17 cellular contexts compared by ENCODE assay signal in genomic region chr1:34188418-34188817, GRCh38. TPM values are rescaled to one million over a fixed set of nuclear protein-coding genes. Genes with fewer than 3 reads are reported as not detected.
DNase-seq lines count a peak whose midpoint lies in the region; ATAC-seq and TF ChIP-seq lines count a peak whose summit lies in the region.
"Had no signal": no experiment of that assay in that cellular context is flagged by ENCODE, and none has a peak within 500 bp of the region (broad histone marks: within the 10 kb centered on the region; RNA-seq: fewer than 3 reads in every experiment).

No MANE protein-coding gene starts in this region.

- TF ChIP-seq CTCF in WTC11 (IDR thresholded peaks at IDR 0.05) = no peak

- DNase-seq in GM23248 (peak; percentile 15), Karpas-422 (peak; percentile 73), WTC11 (ENCODE audit: low spot score) (peak; percentile 64), iPS DF 6.9 (ENCODE audit: low read depth, low spot score) (peak; percentile 63), NCI-H2171 (lab: John Stamatoyannopoulos, UW) (no peak)
- no peak for DNase-seq in activated T-helper 2 cell treated with anti-CD3 and anti-CD28 coated beads, Interferon-gamma antibody, Interleukin-2, Interleukin-4, amounts not matched to agents 10 μg/mL and 5 μg/mL and 100 μg/mL, durations not matched to agents 14 hours and 24 hours and 36 hours (ENCODE audit: low spot score)
- DNase-seq: COR-L47, KG1, NCI-H1092 treated with DMSO at 0.1 percent for 48 hours, NCI-H1694 treated with DMSO at 0.1 percent for 48 hours, NCI-H774 had no signal

- H3K36me3 Mint-ChIP-seq in WTC11 = peaks cover 20% of the 10 kb centered on the region
- no peaks in the 10 kb centered on the region for H3K36me3 Mint-ChIP-seq in activated T-helper 2 cell treated with anti-CD3 and anti-CD28 coated beads, Interferon-gamma antibody, Interleukin-2, Interleukin-4, amounts not matched to agents 10 μg/mL and 5 μg/mL and 100 μg/mL, durations not matched to agents 14 hours and 24 hours and 36 hours (ENCODE audit: low read depth)
- H3K36me3 Mint-ChIP-seq: CD14-positive monocyte had no signal

- H3K4me3 ChIP-seq in GM23248 (no peak overlapping the region), Karpas-422 (ENCODE audit: low read length) (no peak overlapping the region; the same call in 1 of the 2 replicates), iPS DF 6.9 (ENCODE audit: low read length) (no peak overlapping the region)

- H3K9me3 Mint-ChIP-seq in WTC11 = peaks cover 17% of the 10 kb centered on the region
- H3K9me3 Mint-ChIP-seq in activated T-helper 2 cell treated with anti-CD3 and anti-CD28 coated beads, Interferon-gamma antibody, Interleukin-2, Interleukin-4, amounts not matched to agents 10 μg/mL and 5 μg/mL and 100 μg/mL, durations not matched to agents 14 hours and 24 hours and 36 hours = peaks cover 4% of the 10 kb centered on the region

- no peak overlapping the region for H2AFZ ChIP-seq in GM23248
- no peak overlapping the region for H2AFZ ChIP-seq in Karpas-422 (ENCODE audit: low read length)

- H3K79me2 ChIP-seq in GM23248 (ENCODE audit: insufficient read depth) (no peaks in the 10 kb centered on the region), Karpas-422 (ENCODE audit: low read length) (no peaks in the 10 kb centered on the region)

- peak overlapping the region; percentile 60 for H3K27ac Mint-ChIP-seq in WTC11
- no peak overlapping the region for H3K27ac Mint-ChIP-seq in activated T-helper 2 cell treated with anti-CD3 and anti-CD28 coated beads, Interferon-gamma antibody, Interleukin-2, Interleukin-4, amounts not matched to agents 10 μg/mL and 5 μg/mL and 100 μg/mL, durations not matched to agents 14 hours and 24 hours and 36 hours
- H3K27ac Mint-ChIP-seq: CD14-positive monocyte had no signal

- H3K9me2 ChIP-seq in GM23248 (ENCODE audit: insufficient read depth) = no peaks in the 10 kb centered on the region
- H3K9me2 ChIP-seq in Karpas-422 (replicated peaks; ENCODE audit: insufficient read depth, low read length) = no peaks in the 10 kb centered on the region

- H3K36me3 ChIP-seq in GM23248 (ENCODE audit: low read depth) (no peaks in the 10 kb centered on the region), Karpas-422 (ENCODE audit: insufficient read depth, low read length) (no peaks in the 10 kb centered on the region; the same call in 1 of the 2 replicates), iPS DF 6.9 (ENCODE audit: control insufficient read depth, insufficient read depth, low read length) (no peaks in the 10 kb centered on the region)

- in situ Hi-C loops in GM23248 (cut with MboI) = no loop called here

- CTCF ChIA-PET in WTC11 (lab: Charles Lee) = interaction anchor here (0.5 to 3.9 kb wide), 10 partner anchors 11 to 555 kb away, joined by 3 to 33 read pairs (median 4); partner anchors contain the start of genes C1orf94 and CSMD2

- peaks cover 37% of the 10 kb centered on the region for H3K27me3 ChIP-seq in GM23248 (replicated peaks; ENCODE audit: insufficient read depth)
- H3K27me3 ChIP-seq in Karpas-422 (ENCODE audit: low read length) = no peaks in the 10 kb centered on the region
- H3K27me3 ChIP-seq in iPS DF 6.9 (ENCODE audit: control insufficient read depth, insufficient read depth, low read length) = no peaks in the 10 kb centered on the region

- no peak overlapping the region for H3K27ac ChIP-seq in GM23248
- H3K27ac ChIP-seq in Karpas-422 (ENCODE audit: low read length) = peak overlapping the region; percentile 53; the same call in 1 of the 2 replicates
- H3K27ac ChIP-seq in iPS DF 6.9 (ENCODE audit: low read length) = no peak overlapping the region
- H3K27ac ChIP-seq: HL-60 had no signal

- H3K4me2 ChIP-seq in GM23248 (ENCODE audit: unreplicated experiment) (no peak overlapping the region), Karpas-422 (ENCODE audit: low read depth, low read length, poor library complexity, severe bottlenecking) (peak overlapping the region; percentile 49)

- ATAC-seq in WTC11 (peak; percentile 95), HG02588 (IDR thresholded peaks at IDR 0.05; ENCODE audit: unreplicated experiment) (no peak), HG03460 (IDR thresholded peaks at IDR 0.05; ENCODE audit: unreplicated experiment) (no peak)

- peak overlapping the region; percentile 6 for H3K4me3 Mint-ChIP-seq in WTC11
- H3K4me3 Mint-ChIP-seq in activated T-helper 2 cell treated with anti-CD3 and anti-CD28 coated beads, Interferon-gamma antibody, Interleukin-2, Interleukin-4, amounts not matched to agents 10 μg/mL and 5 μg/mL and 100 μg/mL, durations not matched to agents 14 hours and 24 hours and 36 hours (ENCODE audit: low read depth) = no peak overlapping the region
- H3K4me3 Mint-ChIP-seq: CD14-positive monocyte had no signal

- H4K20me1 ChIP-seq in GM23248 (ENCODE audit: insufficient read depth) (no peaks in the 10 kb centered on the region), Karpas-422 (ENCODE audit: insufficient read depth, low read depth, low read length) (no peaks in the 10 kb centered on the region)

- 4 to 9% methylated on average over 8 of the region's 8 CpGs for WGBS in GM23248 (ENCODE audit: low coverage in 1 of 2, low lambda C conversion rate in 2 of 2, missing lambda C conversion rate in 2 of 2), 2 experiments
- no CpG with 5 or more reads among the region's 8 CpGs for WGBS in iPS DF 6.9 (ENCODE audit: insufficient coverage, insufficient read length)

- H3F3A ChIP-seq in GM23248 (ENCODE audit: insufficient read depth) = no peaks in the 10 kb centered on the region

- H3K9ac ChIP-seq in GM23248 (no peak overlapping the region), Karpas-422 (ENCODE audit: low read length) (no peak overlapping the region)

- H3K4me1 Mint-ChIP-seq in WTC11 = peaks cover 67% of the 10 kb centered on the region
- H3K4me1 Mint-ChIP-seq in activated T-helper 2 cell treated with anti-CD3 and anti-CD28 coated beads, Interferon-gamma antibody, Interleukin-2, Interleukin-4, amounts not matched to agents 10 μg/mL and 5 μg/mL and 100 μg/mL, durations not matched to agents 14 hours and 24 hours and 36 hours (ENCODE audit: low read depth) = no peaks in the 10 kb centered on the region
- H3K4me1 Mint-ChIP-seq: CD14-positive monocyte had no signal

- intact Hi-C loops in activated T-helper 2 cell treated with anti-CD3 and anti-CD28 coated beads, Interferon-gamma antibody, Interleukin-2, Interleukin-4, amounts not matched to agents 10 μg/mL and 5 μg/mL and 100 μg/mL, durations not matched to agents 14 hours and 24 hours and 36 hours (cut with micrococcal nuclease) = no loop called here

- POLR2A ChIA-PET in WTC11 (lab: Charles Lee) = interaction anchor here (0.6 to 2.9 kb wide), 8 partner anchors 9 to 37 kb away, joined by 3 to 14 read pairs (median 3); partner anchors contain the start of genes C1orf94 and CSMD2

- H3K27me3 Mint-ChIP-seq in WTC11 (ENCODE audit: low read depth) = peaks cover 34% of the 10 kb centered on the region
- H3K27me3 Mint-ChIP-seq in activated T-helper 2 cell treated with anti-CD3 and anti-CD28 coated beads, Interferon-gamma antibody, Interleukin-2, Interleukin-4, amounts not matched to agents 10 μg/mL and 5 μg/mL and 100 μg/mL, durations not matched to agents 14 hours and 24 hours and 36 hours (ENCODE audit: low read depth) = peaks cover 3% of the 10 kb centered on the region

- H3K9me3 ChIP-seq in GM23248 (ENCODE audit: low read depth) = no peaks in the 10 kb centered on the region
- peaks cover 8% of the 10 kb centered on the region for H3K9me3 ChIP-seq in Karpas-422 (ENCODE audit: low read length)
- H3K9me3 ChIP-seq in iPS DF 6.9 (ENCODE audit: control insufficient read depth, insufficient read depth, low read length) = no peaks in the 10 kb centered on the region

- H3K4me1 ChIP-seq in GM23248 (ENCODE audit: insufficient read depth) (no peaks in the 10 kb centered on the region), Karpas-422 (ENCODE audit: low read length) (peaks cover 16% of the 10 kb centered on the region), iPS DF 6.9 (ENCODE audit: control insufficient read depth, insufficient read depth, low read length) (peaks cover 8% of the 10 kb centered on the region)

TF ChIP-seq in WTC11, 78 proteins besides CTCF, POLR2A, EP300 and RAD21 (continues in another document):
- TF ChIP-seq ZNF423 (CRISPR knock-in tag; IDR thresholded peaks at IDR 0.05) (peak; percentile 74), GTF2I (CRISPR knock-in tag; conservative IDR thresholded peaks at IDR 0.05) (0 out of 2 replicates have a peak, but pooled peaks have one; percentile 61), FOXK1 (CRISPR knock-in tag; IDR thresholded peaks at IDR 0.05) (peak; percentile 53; the same call in 1 of the 2 replicates), EMX1 (CRISPR knock-in tag; IDR thresholded peaks at IDR 0.05) (no peak), ETV6 (CRISPR knock-in tag; IDR thresholded peaks at IDR 0.05) (peak; percentile 75)

RNA-seq across cellular contexts. Expression of gene C1orf94, which starts 11.7 kb away (rescaled TPM):
- not detected in 2 replicates for total RNA-seq in GM23248 (2014; rRNA removed; shearing (Covaris generic))
- not detected in 2 replicates for polyA plus RNA-seq in GM23248 (2016; fragmentation: Nextera tagmentation; extraction: Ambion mirVana)
- total RNA-seq in Karpas-422 (2014; rRNA removed; shearing (Covaris generic); ENCODE audit: low replicate concordance) = not detected in 2 replicates
- total RNA-seq in WTC11 (2021) = 5.5 to 6.0 TPM (median 5.5 TPM) in 3 replicates
- not detected in 2 replicates for total RNA-seq in activated T-helper 2 cell treated with anti-CD3 and anti-CD28 coated beads, Interferon-gamma antibody, Interleukin-2, Interleukin-4, amounts not matched to agents 10 μg/mL and 5 μg/mL and 100 μg/mL, durations not matched to agents 14 hours and 24 hours and 36 hours
- total RNA-seq: H4, MCF 10A had no signal
- polyA plus RNA-seq: CD14-positive monocyte had no signal

RNA-seq across cellular contexts. Expression of gene CSMD2, which starts 23.4 kb away (rescaled TPM):
- total RNA-seq in GM23248 (2014; rRNA removed; shearing (Covaris generic)) = 7.1 and 10.4 TPM in 2 replicates
- 4.5 and 5.1 TPM in 2 replicates for polyA plus RNA-seq in GM23248 (2016; fragmentation: Nextera tagmentation; extraction: Ambion mirVana)
- 0.07 and 0.19 TPM in 2 replicates for total RNA-seq in Karpas-422 (2014; rRNA removed; shearing (Covaris generic); ENCODE audit: low replicate concordance)
- total RNA-seq in WTC11 (2021) = 13.2 to 14.0 TPM (median 13.9 TPM) in 3 replicates
- not detected in 2 replicates for total RNA-seq in activated T-helper 2 cell treated with anti-CD3 and anti-CD28 coated beads, Interferon-gamma antibody, Interleukin-2, Interleukin-4, amounts not matched to agents 10 μg/mL and 5 μg/mL and 100 μg/mL, durations not matched to agents 14 hours and 24 hours and 36 hours
- total RNA-seq: H4, MCF 10A had no signal
- polyA plus RNA-seq: CD14-positive monocyte had no signal

Comparison
In these comparisons a context has a peak if more than half of its experiments do, and no peak if none do; other contexts are left out.
1. DNase-seq: peak in GM23248 (single experiment), Karpas-422 (single experiment), WTC11 (single experiment) and iPS DF 6.9 (single experiment); none in NCI-H2171 (single experiment) and activated T-helper 2 cell treated with anti-CD3 and anti-CD28 coated beads, Interferon-gamma antibody, Interleukin-2, Interleukin-4, amounts not matched to agents 10 μg/mL and 5 μg/mL and 100 μg/mL, durations not matched to agents 14 hours and 24 hours and 36 hours (single experiment).